Comparison of ENCODE assay signal across 21 cellular contexts in the genomic region with DNA sequence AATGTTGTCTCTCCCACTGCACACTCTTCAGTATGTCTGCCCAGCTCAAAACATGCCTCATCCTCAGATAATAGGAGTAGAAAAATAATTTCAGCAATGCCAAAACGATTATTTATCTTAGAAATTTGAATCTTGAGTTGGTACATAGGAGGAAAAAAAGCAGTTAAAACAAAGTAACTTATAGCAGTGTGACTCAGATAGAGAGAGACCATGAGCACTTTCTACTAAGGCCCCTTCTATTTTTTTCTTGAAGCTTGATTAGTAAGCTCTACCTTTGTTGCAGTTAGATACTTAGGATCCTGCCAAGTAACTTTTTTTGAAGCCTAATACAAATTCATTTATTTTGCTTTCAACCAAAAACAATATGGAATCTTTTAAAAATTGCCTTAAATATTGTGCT.
DNase-seq lines count a peak whose midpoint lies in the region; ATAC-seq, FAIRE-seq and TF ChIP-seq lines count a peak whose summit lies in the region.
"Had no signal": no experiment of that assay in that cellular context is flagged by ENCODE, and none has a peak within 500 bp of the region (broad histone marks: within the 10 kb centered on the region; RNA-seq: fewer than 3 reads in every experiment).

No MANE protein-coding gene starts in this region.

- H3K4me3 ChIP-seq in PC-9 = no peak overlapping the region
- H3K4me3 ChIP-seq in GM12878 = no peak overlapping the region
- no peak overlapping the region for H3K4me3 ChIP-seq in small intestine (ENCODE audit: low read depth in 1 of 2, low read length in 2 of 2)
- H3K4me3 ChIP-seq: BLaER1, GM23338 had no signal

- WGBS in GM12878 (ENCODE audit: insufficient coverage, insufficient replicate concordance, low lambda C conversion rate, missing lambda C conversion rate) = 0% methylated on average over 1 of the region's 1 CpG
- 30 to 33% (median 31%) methylated on average over 1 of the region's 1 CpG for WGBS in small intestine, 3 donors

- TF ChIP-seq CTCF in PC-9 (conservative IDR thresholded peaks at IDR 0.05) (no peak), GM12878 (IDR thresholded peaks at IDR 0.05 in 2 of 3, conservative IDR thresholded peaks at IDR 0.05 in 1 of 3; ENCODE audit: control insufficient read depth in 2 of 3, extremely low read depth in 1 of 3, insufficient read depth in 1 of 3, low read depth in 3 of 3, low read length in 3 of 3) (no peak)

- no peak for ATAC-seq in GM12878
- no peak for ATAC-seq in GM18861 (IDR thresholded peaks at IDR 0.05; ENCODE audit: unreplicated experiment)
- ATAC-seq in HG03520 (IDR thresholded peaks at IDR 0.05; ENCODE audit: unreplicated experiment) = no peak
- ATAC-seq: CD8-positive, alpha-beta T cell; GM23338; HCT116 had no signal

- H3K4me1 ChIP-seq in PC-9 (replicated peaks; ENCODE audit: insufficient read depth) (no peaks in the 10 kb centered on the region), GM12878 (ENCODE audit: control insufficient read depth, insufficient read depth, low read length) (no peaks in the 10 kb centered on the region), small intestine (ENCODE audit: control insufficient read depth in 2 of 2, insufficient read depth in 1 of 2, low read depth in 1 of 2, low read length in 1 of 2) (no peaks in the 10 kb centered on the region)
- H3K4me1 ChIP-seq: BLaER1 had no signal

- H3K27me3 ChIP-seq in PC-9 (ENCODE audit: insufficient read depth, low read depth) = no peaks in the 10 kb centered on the region
- H3K27me3 ChIP-seq in GM12878 (replicated peaks in 1 of 2; ENCODE audit: control insufficient read depth in 2 of 2, insufficient read depth in 2 of 2, low read length in 1 of 2) = no peaks in the 10 kb centered on the region; a peak in 1 of 4 replicates
- H3K27me3 ChIP-seq in small intestine (ENCODE audit: control insufficient read depth in 2 of 2, insufficient read depth in 2 of 2, low read length in 2 of 2) = no peaks in the 10 kb centered on the region
- H3K27me3 ChIP-seq: BLaER1 had no signal

- POLR2A ChIA-PET in PC-9 (lab: Charles Lee; ENCODE audit: unreplicated experiment) (no interaction called here), GM12878 (lab: Charles Lee) (no interaction called here)

- SMC1A ChIA-PET in GM12878 (lab: Charles Lee; ENCODE audit: uncharacterized antibody, unreplicated experiment) = no interaction called here

- H3K36me3 ChIP-seq in PC-9 (ENCODE audit: low read depth) (no peaks in the 10 kb centered on the region), GM12878 (ENCODE audit: control insufficient read depth in 2 of 2, insufficient read depth in 2 of 2, low read length in 1 of 2) (no peaks in the 10 kb centered on the region), small intestine (ENCODE audit: control insufficient read depth in 2 of 2, insufficient read depth in 2 of 2, low read length in 2 of 2) (no peaks in the 10 kb centered on the region)
- H3K36me3 ChIP-seq: BLaER1 had no signal

- H3K4me2 ChIP-seq in PC-9 (no peak overlapping the region), GM12878 (ENCODE audit: control insufficient read depth, insufficient read depth) (no peak overlapping the region)
- H3K4me2 ChIP-seq: BLaER1, GM23338 had no signal

- H3F3A ChIP-seq in PC-9 (ENCODE audit: insufficient read depth, low read depth) = no peaks in the 10 kb centered on the region

- H3K9me3 ChIP-seq in PC-9 (ENCODE audit: insufficient read depth, low read depth) (no peaks in the 10 kb centered on the region), GM12878 (replicated peaks; ENCODE audit: control insufficient read depth, insufficient read depth, low read length) (no peaks in the 10 kb centered on the region), small intestine (ENCODE audit: control insufficient read depth, low read depth) (no peaks in the 10 kb centered on the region)
- H3K9me3 ChIP-seq: BLaER1, Caco-2 had no signal

- in situ Hi-C loops in GM12878 (cut with MboI) = no loop called here

- BruUV-seq in PC-9 (replicated peaks; lab: Mats Ljungman, UMichigan) (no TSS peak), GM12878 (replicated peaks; lab: Mats Ljungman, UMichigan) (no TSS peak)

- DNase-seq in PC-9 (no peak), GM12878 (ENCODE audit: low read depth, low spot score) (no peak), iris pigment epithelial cell (ENCODE audit: low read depth) (peak; percentile 15), DMS 273 treated with DMSO at 0.1 percent for 48 hours (lab: John Stamatoyannopoulos, UW) (no peak), small intestine (no peak)
- DNase-seq: Caco-2; CD4-positive, CD25-positive, alpha-beta regulatory T cell; CD8-positive, alpha-beta T cell; DMS79; EL; GDM1; H9 had no signal

- no peak for TF ChIP-seq EP300 in GM12878 (IDR thresholded peaks at IDR 0.05; ENCODE audit: borderline replicate concordance in 1 of 2, control insufficient read depth in 1 of 2, low read depth in 2 of 2, low read length in 2 of 2)

- no peak for TF ChIP-seq POLR2A in GM12878 (IDR thresholded peaks at IDR 0.05; ENCODE audit: low read depth, low read length)

- H2AFZ ChIP-seq in PC-9 (0 out of 2 replicates have a peak overlapping the region, but pooled peaks have one; percentile 43), GM12878 (ENCODE audit: control insufficient read depth, low read depth, low read length) (no peak overlapping the region)
- H2AFZ ChIP-seq: GM23338 had no signal

- H3K9me2 ChIP-seq in PC-9 (ENCODE audit: insufficient read depth) = no peaks in the 10 kb centered on the region

- H4K20me1 ChIP-seq in PC-9 (ENCODE audit: insufficient read depth) (no peaks in the 10 kb centered on the region), GM12878 (ENCODE audit: control insufficient read depth, insufficient read depth) (no peaks in the 10 kb centered on the region)
- H4K20me1 ChIP-seq: BLaER1 had no signal

- no peak overlapping the region for H3K9ac ChIP-seq in GM12878 (ENCODE audit: control insufficient read depth, insufficient read depth, low read length)
- H3K9ac ChIP-seq: BLaER1 had no signal

- TF ChIP-seq RAD21 in GM12878 (IDR thresholded peaks at IDR 0.05; ENCODE audit: insufficient read depth, low read depth, low read length) = no peak

- CTCF ChIA-PET in PC-9 (lab: Charles Lee) = no interaction called here
- CTCF ChIA-PET in GM12878 (lab: Yijun Ruan, JAX) = no interaction called here

- H3K79me2 ChIP-seq in PC-9 (ENCODE audit: low read depth) (no peaks in the 10 kb centered on the region), GM12878 (ENCODE audit: control insufficient read depth, insufficient read depth, low read length) (no peaks in the 10 kb centered on the region)

- FAIRE-seq in GM12878 (lab: Jason Lieb, UNC) = no peak
- FAIRE-seq in small intestine (lab: Jason Lieb, UNC) = no peak
- FAIRE-seq: GM12891, GM18507, GM19239 had no signal

- intact Hi-C loops in PC-9 (cut with micrococcal nuclease; ENCODE audit: unreplicated experiment) = no loop called here
- intact Hi-C loops in GM12878 (cut with micrococcal nuclease; ENCODE audit: unreplicated experiment) = no loop called here

- RAD21 ChIA-PET in GM12878 (lab: Charles Lee; ENCODE audit: unreplicated experiment) = no interaction called here

- H3K27ac ChIP-seq in PC-9 (no peak overlapping the region), GM12878 (ENCODE audit: control insufficient read depth, insufficient read depth) (no peak overlapping the region), small intestine (ENCODE audit: low read depth in 1 of 2, low read length in 1 of 2) (no peak overlapping the region)
- H3K27ac ChIP-seq: BLaER1, C4-2B had no signal

TF ChIP-seq in GM12878, 131 proteins besides CTCF, POLR2A, EP300 and RAD21:
- TF ChIP-seq RBBP5 (conservative IDR thresholded peaks at IDR 0.05) (no peak), JUNB (IDR thresholded peaks at IDR 0.05) (peak; percentile 18; the same call in 1 of the 2 replicates)
